ENCODE assay signal across 8 cellular contexts in genomic region chr2:46650556-46651001, GRCh38. TPM values are rescaled to one million over a fixed set of nuclear protein-coding genes. Genes with fewer than 3 reads are reported as not detected.
A peak's percentile ranks its signal among the peaks of the same experiment; 100 is the strongest.
DNase-seq lines count a peak whose midpoint lies in the region; ATAC-seq, FAIRE-seq and TF ChIP-seq lines count a peak whose summit lies in the region.

No MANE protein-coding gene starts in this region.

- no peak for TF ChIP-seq POLR2A in gastroesophageal sphincter (IDR thresholded peaks at IDR 0.05)

- H3K27me3 ChIP-seq in gastroesophageal sphincter (no peaks in the 10 kb centered on the region), parathyroid adenoma (ENCODE audit: control insufficient read depth, insufficient read depth, low read length) (no peaks in the 10 kb centered on the region)

- peaks cover 4 to 28% (median 5%) of the 10 kb centered on the region in 3 donors for H3K4me1 ChIP-seq in gastroesophageal sphincter
- H3K4me1 ChIP-seq in parathyroid adenoma = peaks cover 46% of the 10 kb centered on the region

- no peaks in the 10 kb centered on the region for H3K9me3 ChIP-seq in gastroesophageal sphincter
- H3K9me3 ChIP-seq in parathyroid adenoma (ENCODE audit: control insufficient read depth, low read length) = no peaks in the 10 kb centered on the region

- H3K4me2 ChIP-seq in parathyroid adenoma (ENCODE audit: low read length) = no peak overlapping the region

- FAIRE-seq in urothelium cell line (lab: Jason Lieb, UNC) = no peak

- H3K36me3 ChIP-seq in gastroesophageal sphincter (no peaks in the 10 kb centered on the region), parathyroid adenoma (ENCODE audit: control insufficient read depth, insufficient read depth, low read length) (no peaks in the 10 kb centered on the region)

- H3K4me3 ChIP-seq in GM12865 (ENCODE audit: low read depth, low read length) = no peak overlapping the region
- H3K4me3 ChIP-seq in gastroesophageal sphincter = no peak overlapping the region
- no peak overlapping the region for H3K4me3 ChIP-seq in parathyroid adenoma (ENCODE audit: low read depth, low read length)

- no peak overlapping the region for H3K27ac ChIP-seq in gastroesophageal sphincter
- H3K27ac ChIP-seq in parathyroid adenoma = no peak overlapping the region

- DNase-seq in GM12865 (ENCODE audit: low read depth) = peak; percentile 89
- DNase-seq in NCI-H1048 (lab: John Stamatoyannopoulos, UW) = peak; percentile 58
- DNase-seq in SHP77 treated with DMSO at 0.1 percent for 48 hours (lab: John Stamatoyannopoulos, UW) = peak; percentile 65
- DNase-seq in activated T-helper 9 cell treated with anti-CD3 and anti-CD28 coated beads, Interleukin-2, amount 50 U/mL, for 16 hours (ENCODE audit: low read depth) = peak; percentile 51
- DNase-seq in urothelium cell line (ENCODE audit: low spot score) = peak; percentile 76

- WGBS in gastroesophageal sphincter (ENCODE audit: low coverage in 1 of 2), 2 donors = 3 to 7% methylated on average over 5 of the region's 5 CpGs

- H2AFZ ChIP-seq in parathyroid adenoma = no peak overlapping the region

- no peaks in the 10 kb centered on the region for H3K79me2 ChIP-seq in parathyroid adenoma

- TF ChIP-seq CTCF in GM12865 (IDR thresholded peaks at IDR 0.05; ENCODE audit: insufficient read depth, low read depth, low read length, missing control alignments) (peak; percentile 89), gastroesophageal sphincter (IDR thresholded peaks at IDR 0.05) (peak; percentile 94 to 97 (median 96)), parathyroid adenoma (IDR thresholded peaks at IDR 0.05) (peak; percentile 95)

- no peak overlapping the region for H3K9ac ChIP-seq in parathyroid adenoma

- no peak for TF ChIP-seq EP300 in gastroesophageal sphincter (IDR thresholded peaks at IDR 0.05)

- ATAC-seq in gastroesophageal sphincter (peak; percentile 46), GM19455 (IDR thresholded peaks at IDR 0.05; ENCODE audit: unreplicated experiment) (no peak)

RNA-seq across cellular contexts. Expression of gene CRIPT, which starts 33.6 kb away (rescaled TPM):
- total RNA-seq in gastroesophageal sphincter = 10 to 100 TPM; 13.7 to 26.2 (median 21.2) TPM

RNA-seq across cellular contexts. Expression of gene PIGF, which starts 33.7 kb away (rescaled TPM):
- total RNA-seq in gastroesophageal sphincter = 10 to 100 TPM in 1 of 4 donors, 1 to 10 TPM in 3; 4.5 to 14.9 (median 6.9) TPM

RNA-seq across cellular contexts. Expression of gene SOCS5, which starts 48.5 kb away (rescaled TPM):
- total RNA-seq in gastroesophageal sphincter = 10 to 100 TPM; 41.7 to 84.8 (median 58.0) TPM
